8 cellular contexts compared by ENCODE assay signal in genomic region chr21:34074283-34075098, GRCh38. TPM values are rescaled to one million over a fixed set of nuclear protein-coding genes. Genes with fewer than 3 reads are reported as not detected.
DNase-seq lines count a peak whose midpoint lies in the region; ATAC-seq and TF ChIP-seq lines count a peak whose summit lies in the region.

No MANE protein-coding gene starts in this region.

- peak; percentile 38 for DNase-seq in activated T-cell treated with anti-CD3 and anti-CD28 coated beads, Interleukin-2, amount 50 U/mL, for 1 hour
- DNase-seq in activated T-cell treated with anti-CD3 and anti-CD28 coated beads for 4 hours = no peak
- DNase-seq in WTC11 (ENCODE audit: low spot score) = peak; percentile 31
- DNase-seq in fibroblast of villous mesenchyme (ENCODE audit: low read depth) = no peak
- no peak for DNase-seq in prostate gland (ENCODE audit: low spot score)
- no peak for DNase-seq in GF-D8 (lab: John Stamatoyannopoulos, UW)
- DNase-seq in NCI-H187 treated with DMSO at 0.1 percent for 48 hours (lab: John Stamatoyannopoulos, UW) = no peak

- peaks cover 8% of the 10 kb centered on the region for H3K36me3 Mint-ChIP-seq in WTC11

- peak overlapping the region; percentile 57 to 89 for H3K27ac ChIP-seq in prostate gland

- ATAC-seq in WTC11 = no peak
- no peak for ATAC-seq in GM18502 (IDR thresholded peaks at IDR 0.05; ENCODE audit: poor library complexity, unreplicated experiment)

- no peak for TF ChIP-seq POLR2A in prostate gland (IDR thresholded peaks at IDR 0.05)

- peaks cover 47% of the 10 kb centered on the region for H3K4me1 Mint-ChIP-seq in WTC11

- intact Hi-C loops in prostate gland (cut with DNase I) = loop anchor here (2.0 to 5.0 kb wide), 3 partner anchors 53 to 152 kb away; no protein-coding TSS in a partner anchor

- H3K4me3 ChIP-seq in fibroblast of villous mesenchyme (ENCODE audit: low read depth, low read length) = peak overlapping the region; percentile 87
- peak overlapping the region; percentile 77 to 80 for H3K4me3 ChIP-seq in prostate gland

- no peak for TF ChIP-seq CTCF in WTC11 (IDR thresholded peaks at IDR 0.05)
- TF ChIP-seq CTCF in fibroblast of villous mesenchyme (IDR thresholded peaks at IDR 0.05; ENCODE audit: insufficient read depth, low read depth, low read length) = no peak
- peak in 1 of 4 experiments; percentile 14 for TF ChIP-seq CTCF in prostate gland (IDR thresholded peaks at IDR 0.05)

- no peaks in the 10 kb centered on the region for H3K27me3 ChIP-seq in prostate gland (replicated peaks; ENCODE audit: insufficient read depth)

- WGBS in prostate gland = 11% methylated on average over 32 of the region's 32 CpGs

- peaks cover 11% of the 10 kb centered on the region for H3K27me3 Mint-ChIP-seq in WTC11 (ENCODE audit: low read depth)

- H3K9me3 Mint-ChIP-seq in WTC11 = no peaks in the 10 kb centered on the region

- H3K4me1 ChIP-seq in prostate gland (replicated peaks) = peaks cover 10% of the 10 kb centered on the region

- POLR2A ChIA-PET in WTC11 (lab: Charles Lee) = interaction anchor here (0.6 to 2.0 kb wide), 5 partner anchors 12 to 268 kb away, joined by 3 to 6 read pairs (median 4); no protein-coding TSS in a partner anchor

- H3K36me3 ChIP-seq in prostate gland = no peaks in the 10 kb centered on the region

- H3K4me3 Mint-ChIP-seq in WTC11 = peak overlapping the region; percentile 96

- H3K27ac Mint-ChIP-seq in WTC11 = peak overlapping the region; percentile 92

- no peaks in the 10 kb centered on the region for H3K9me3 ChIP-seq in prostate gland

- CTCF ChIA-PET in WTC11 (lab: Charles Lee) = interaction anchor here (0.6 to 3.2 kb wide), 9 partner anchors 17 to 276 kb away, joined by 3 to 27 read pairs (median 6); no protein-coding TSS in a partner anchor

TF ChIP-seq in WTC11, 78 proteins besides CTCF, POLR2A, EP300 and RAD21:
- TF ChIP-seq, protein P1, sequence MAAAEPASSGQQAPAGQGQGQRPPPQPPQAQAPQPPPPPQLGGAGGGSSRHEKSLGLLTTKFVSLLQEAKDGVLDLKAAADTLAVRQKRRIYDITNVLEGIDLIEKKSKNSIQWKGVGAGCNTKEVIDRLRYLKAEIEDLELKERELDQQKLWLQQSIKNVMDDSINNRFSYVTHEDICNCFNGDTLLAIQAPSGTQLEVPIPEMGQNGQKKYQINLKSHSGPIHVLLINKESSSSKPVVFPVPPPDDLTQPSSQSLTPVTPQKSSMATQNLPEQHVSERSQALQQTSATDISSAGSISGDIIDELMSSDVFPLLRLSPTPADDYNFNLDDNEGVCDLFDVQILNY (CRISPR knock-in tag; IDR thresholded peaks at IDR 0.05) = no peak
- TF ChIP-seq, protein P2, sequence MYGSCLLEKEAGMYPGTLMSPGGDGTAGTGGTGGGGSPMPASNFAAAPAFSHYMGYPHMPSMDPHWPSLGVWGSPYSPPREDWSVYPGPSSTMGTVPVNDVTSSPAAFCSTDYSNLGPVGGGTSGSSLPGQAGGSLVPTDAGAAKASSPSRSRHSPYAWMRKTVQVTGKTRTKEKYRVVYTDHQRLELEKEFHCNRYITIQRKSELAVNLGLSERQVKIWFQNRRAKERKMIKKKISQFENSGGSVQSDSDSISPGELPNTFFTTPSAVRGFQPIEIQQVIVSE (CRISPR knock-in tag; IDR thresholded peaks at IDR 0.05; ENCODE audit: borderline replicate concordance) = no peak
- no peak for TF ChIP-seq ZNF232 (CRISPR knock-in tag; IDR thresholded peaks at IDR 0.05)

RNA-seq across cellular contexts. Expression of gene MRPS6, which starts 1.1 kb away (rescaled TPM):
- total RNA-seq in WTC11 (2021) (109 to 133 TPM (median 111 TPM) in 3 replicates), fibroblast of villous mesenchyme (31.2 and 51.4 TPM in 2 replicates), prostate gland (10 to 100 TPM; 24.9 to 75.8 TPM)

RNA-seq across cellular contexts. Expression of gene SLC5A3, which starts 1.1 kb away (rescaled TPM):
- total RNA-seq in WTC11 (2021) (14.8 to 18.0 TPM (median 17.8 TPM) in 3 replicates), fibroblast of villous mesenchyme (31.6 and 142 TPM in 2 replicates), prostate gland (10 to 100 TPM in 1 of 2 donors, 1 to 10 TPM in 1; 8.2 to 44.0 TPM)

Comparison
In these comparisons a context has a peak if more than half of its experiments do, and no peak if none do; other contexts are left out.
1. DNase-seq: peak in activated T-cell treated with anti-CD3 and anti-CD28 coated beads, Interleukin-2, amount 50 U/mL, for 1 hour (single experiment) and WTC11 (single experiment); none in activated T-cell treated with anti-CD3 and anti-CD28 coated beads for 4 hours (single experiment), fibroblast of villous mesenchyme (single experiment), prostate gland (single experiment), GF-D8 (single experiment) and NCI-H187 treated with DMSO at 0.1 percent for 48 hours (single experiment).